ENCODE assay signal across 13 cellular contexts in genomic region chr9:36802171-36802920, GRCh38.
DNase-seq lines count a peak whose midpoint lies in the region; ATAC-seq, FAIRE-seq and TF ChIP-seq lines count a peak whose summit lies in the region.
"Had no signal": no experiment of that assay in that cellular context is flagged by ENCODE, and none has a peak within 500 bp of the region (broad histone marks: within the 10 kb centered on the region; RNA-seq: fewer than 3 reads in every experiment).

No MANE protein-coding gene starts in this region.

- CTCF ChIA-PET in HepG2 (lab: Yijun Ruan, JAX; ENCODE audit: low intra/inter-chr PET ratio, low total read pairs), result no interaction called here

- POLR2A ChIA-PET in HepG2 (lab: Yijun Ruan, JAX), result no interaction called here

- in situ Hi-C loops in HepG2 (cut with HindIII; ENCODE audit: extremely low pct_ligation_motif_present, low pct_unique_long_range_greater_than_20kb), result loop anchor here (5.0 kb wide), 1 partner anchor 55 kb away; no protein-coding TSS in a partner anchor

- ATAC-seq in right lobe of liver (peak; percentile 28 to 65 (median 46)), HepG2 (no peak)
- ATAC-seq: effector memory CD8-positive, alpha-beta T cell; left colon; stimulated activated effector memory CD8-positive, alpha-beta T cell treated with anti-CD3 and anti-CD28 coated beads, Interleukin-12 subunit alpha, Interleukin-12 subunit beta, amount 100 ng/mL, for 72 hours had no signal

- no peak overlapping the region for H3K4me2 ChIP-seq in HepG2 (ENCODE audit: low read depth, low read length)

- no peak for TF ChIP-seq EP300 in HepG2 (IDR thresholded peaks at IDR 0.05; ENCODE audit: low read depth in 2 of 2, low read length in 2 of 2)
- no peak for TF ChIP-seq EP300 in HepG2 (CRISPR knock-in tag; IDR thresholded peaks at IDR 0.05; ENCODE audit: borderline replicate concordance)

- TF ChIP-seq CTCF in right lobe of liver (IDR thresholded peaks at IDR 0.05) (no peak), HepG2 (CRISPR knock-in tag; IDR thresholded peaks at IDR 0.05) (no peak)

- no peak overlapping the region for H2AFZ ChIP-seq in HepG2 (ENCODE audit: low read length)

- H3K9ac ChIP-seq in HepG2 (ENCODE audit: insufficient read depth, low read depth, low read length), result no peak overlapping the region

- no TSS peak for BruUV-seq in HepG2 (replicated peaks; lab: Mats Ljungman, UMichigan)

- H3K79me2 ChIP-seq in HepG2 (ENCODE audit: insufficient read depth, low read length), result no peaks in the 10 kb centered on the region

- WGBS in right lobe of liver (ENCODE audit: insufficient coverage, low coverage, low lambda C conversion rate, missing lambda C conversion rate), result 32% methylated on average over 12 of the region's 16 CpGs
- 23% methylated on average over 13 of the region's 16 CpGs for WGBS in HepG2 (ENCODE audit: low lambda C conversion rate)

- no peak for DNase-seq in right lobe of liver
- DNase-seq in HepG2 (ENCODE audit: low spot score), result no peak
- peak in 37 of 58 donors; percentile 19 to 87 (median 52) for DNase-seq in anterior cingulate cortex (lab: John Stamatoyannopoulos, UW)
- DNase-seq in islet precursor cell, result peak; percentile 84
- peak; percentile 51 for DNase-seq in urothelium cell line (ENCODE audit: low spot score)
- DNase-seq in HuH-7.5 (ENCODE audit: low spot score), result no peak
- no peak for DNase-seq in activated CD4-positive, CD25-positive, alpha-beta regulatory T cell treated with anti-CD3 and anti-CD28 coated beads, Interleukin-2, amount 50 U/mL, for 72 hours
- DNase-seq in UCSD-AML1 (lab: John Stamatoyannopoulos, UW; ENCODE audit: unreplicated experiment), result no peak
- DNase-seq: effector memory CD8-positive, alpha-beta T cell; left colon; small intestine had no signal

- H3K27me3 ChIP-seq in right lobe of liver (no peaks in the 10 kb centered on the region), HepG2 (ENCODE audit: control insufficient read depth in 1 of 2, insufficient read depth in 2 of 2, low read length in 2 of 2) (peaks cover 0 to 29% of the 10 kb centered on the region in 2 experiments; a peak in 4 of 5 replicates)

- no peak for TF ChIP-seq POLR2A in right lobe of liver (IDR thresholded peaks at IDR 0.05)
- TF ChIP-seq POLR2A in HepG2 (IDR thresholded peaks at IDR 0.05; ENCODE audit: insufficient read depth in 1 of 2, low read depth in 2 of 2, low read length in 2 of 2), result no peak

- FAIRE-seq in HepG2 (lab: Jason Lieb, UNC) (no peak), urothelium cell line (lab: Jason Lieb, UNC) (peak; percentile 96)
- FAIRE-seq: small intestine had no signal

- H3K36me3 ChIP-seq in right lobe of liver, result no peaks in the 10 kb centered on the region
- H3K36me3 ChIP-seq in HepG2 (replicated peaks in 1 of 2; ENCODE audit: control insufficient read depth in 1 of 2, insufficient read depth in 2 of 2, low read length in 2 of 2), result no peaks in the 10 kb centered on the region

- no peak overlapping the region for H3K27ac ChIP-seq in right lobe of liver
- no peak overlapping the region for H3K27ac ChIP-seq in HepG2 (ENCODE audit: extremely low read length, insufficient read depth, low read length)
- H3K27ac ChIP-seq: C4-2B had no signal

- H3K9me3 ChIP-seq in right lobe of liver (no peaks in the 10 kb centered on the region), HepG2 (ENCODE audit: low read length) (no peaks in the 10 kb centered on the region)

- no peaks in the 10 kb centered on the region for H4K20me1 ChIP-seq in HepG2 (ENCODE audit: insufficient read depth, low read length)

- no peak overlapping the region for H3K4me3 ChIP-seq in right lobe of liver
- no peak overlapping the region for H3K4me3 ChIP-seq in HepG2 (replicated peaks in 1 of 3; ENCODE audit: insufficient read depth in 1 of 3, low read depth in 2 of 3, low read length in 3 of 3)

- intact Hi-C loops in right lobe of liver (cut with DNase I) (no loop called here), HepG2 (cut with micrococcal nuclease; ENCODE audit: unreplicated experiment) (no loop called here)

- H3K4me1 ChIP-seq in right lobe of liver, result no peaks in the 10 kb centered on the region
- peaks cover 10% of the 10 kb centered on the region for H3K4me1 ChIP-seq in HepG2 (ENCODE audit: insufficient read depth, low read length)

- no peak for TF ChIP-seq RAD21 in HepG2 (CRISPR knock-in tag; IDR thresholded peaks at IDR 0.05)

TF ChIP-seq in HepG2, 621 proteins besides CTCF, POLR2A, EP300 and RAD21 (continues in another document):
- TF ChIP-seq MAZ (IDR thresholded peaks at IDR 0.05; ENCODE audit: borderline replicate concordance, low read depth, low read length) (no peak), MAZ (CRISPR knock-in tag; IDR thresholded peaks at IDR 0.05; ENCODE audit: low read depth) (no peak), ZIK1 (CRISPR knock-in tag; IDR thresholded peaks at IDR 0.05; ENCODE audit: borderline replicate concordance, low read depth) (no peak), ZFP37 (CRISPR knock-in tag; IDR thresholded peaks at IDR 0.05; ENCODE audit: borderline replicate concordance) (no peak), LBX2 (CRISPR knock-in tag; IDR thresholded peaks at IDR 0.05; ENCODE audit: borderline replicate concordance) (no peak), ZBTB44 (CRISPR knock-in tag; IDR thresholded peaks at IDR 0.05) (no peak), TBP (CRISPR knock-in tag; IDR thresholded peaks at IDR 0.05) (no peak), ETV6 (CRISPR knock-in tag; conservative IDR thresholded peaks at IDR 0.05) (no peak), FOSL1 (CRISPR knock-in tag; IDR thresholded peaks at IDR 0.05; ENCODE audit: borderline replicate concordance) (no peak)
- TF ChIP-seq, protein P1, sequence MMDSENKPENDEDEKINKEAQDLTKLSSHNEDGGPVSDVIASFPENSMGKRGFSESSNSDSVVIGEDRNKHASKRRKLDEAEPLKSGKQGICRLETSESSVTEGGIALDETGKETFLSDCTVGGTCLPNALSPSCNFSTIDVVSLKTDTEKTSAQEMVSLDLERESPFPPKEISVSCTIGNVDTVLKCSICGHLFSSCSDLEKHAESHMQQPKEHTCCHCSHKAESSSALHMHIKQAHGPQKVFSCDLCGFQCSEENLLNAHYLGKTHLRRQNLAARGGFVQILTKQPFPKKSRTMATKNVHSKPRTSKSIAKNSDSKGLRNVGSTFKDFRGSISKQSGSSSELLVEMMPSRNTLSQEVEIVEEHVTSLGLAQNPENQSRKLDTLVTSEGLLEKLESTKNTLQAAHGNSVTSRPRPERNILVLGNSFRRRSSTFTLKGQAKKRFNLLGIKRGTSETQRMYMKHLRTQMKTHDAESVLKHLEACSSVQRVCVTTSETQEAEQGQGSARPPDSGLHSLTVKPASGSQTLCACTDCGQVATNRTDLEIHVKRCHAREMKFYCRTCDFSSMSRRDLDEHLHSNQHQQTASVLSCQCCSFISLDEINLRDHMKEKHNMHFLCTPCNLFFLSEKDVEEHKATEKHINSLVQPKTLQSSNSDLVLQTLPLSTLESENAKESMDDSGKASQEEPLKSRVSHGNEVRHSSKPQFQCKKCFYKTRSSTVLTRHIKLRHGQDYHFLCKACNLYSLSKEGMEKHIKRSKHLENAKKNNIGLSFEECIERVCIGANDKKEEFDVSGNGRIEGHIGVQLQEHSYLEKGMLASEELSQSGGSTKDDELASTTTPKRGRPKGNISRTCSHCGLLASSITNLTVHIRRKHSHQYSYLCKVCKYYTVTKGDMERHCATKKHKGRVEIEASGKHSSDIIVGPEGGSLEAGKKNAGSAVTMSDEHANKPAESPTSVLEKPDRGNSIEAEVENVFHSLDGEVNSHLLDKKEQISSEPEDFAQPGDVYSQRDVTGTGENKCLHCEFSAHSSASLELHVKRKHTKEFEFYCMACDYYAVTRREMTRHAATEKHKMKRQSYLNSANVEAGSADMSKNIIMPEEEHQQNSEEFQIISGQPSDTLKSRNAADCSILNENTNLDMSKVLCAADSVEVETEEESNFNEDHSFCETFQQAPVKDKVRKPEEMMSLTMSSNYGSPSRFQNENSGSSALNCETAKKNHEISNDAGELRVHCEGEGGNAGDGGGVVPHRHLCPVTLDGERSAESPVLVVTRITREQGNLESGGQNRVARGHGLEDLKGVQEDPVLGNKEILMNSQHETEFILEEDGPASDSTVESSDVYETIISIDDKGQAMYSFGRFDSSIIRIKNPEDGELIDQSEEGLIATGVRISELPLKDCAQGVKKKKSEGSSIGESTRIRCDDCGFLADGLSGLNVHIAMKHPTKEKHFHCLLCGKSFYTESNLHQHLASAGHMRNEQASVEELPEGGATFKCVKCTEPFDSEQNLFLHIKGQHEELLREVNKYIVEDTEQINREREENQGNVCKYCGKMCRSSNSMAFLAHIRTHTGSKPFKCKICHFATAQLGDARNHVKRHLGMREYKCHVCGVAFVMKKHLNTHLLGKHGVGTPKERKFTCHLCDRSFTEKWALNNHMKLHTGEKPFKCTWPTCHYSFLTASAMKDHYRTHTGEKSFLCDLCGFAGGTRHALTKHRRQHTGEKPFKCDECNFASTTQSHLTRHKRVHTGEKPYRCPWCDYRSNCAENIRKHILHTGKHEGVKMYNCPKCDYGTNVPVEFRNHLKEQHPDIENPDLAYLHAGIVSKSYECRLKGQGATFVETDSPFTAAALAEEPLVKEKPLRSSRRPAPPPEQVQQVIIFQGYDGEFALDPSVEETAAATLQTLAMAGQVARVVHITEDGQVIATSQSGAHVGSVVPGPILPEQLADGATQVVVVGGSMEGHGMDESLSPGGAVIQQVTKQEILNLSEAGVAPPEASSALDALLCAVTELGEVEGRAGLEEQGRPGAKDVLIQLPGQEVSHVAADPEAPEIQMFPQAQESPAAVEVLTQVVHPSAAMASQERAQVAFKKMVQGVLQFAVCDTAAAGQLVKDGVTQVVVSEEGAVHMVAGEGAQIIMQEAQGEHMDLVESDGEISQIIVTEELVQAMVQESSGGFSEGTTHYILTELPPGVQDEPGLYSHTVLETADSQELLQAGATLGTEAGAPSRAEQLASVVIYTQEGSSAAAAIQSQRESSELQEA (CRISPR knock-in tag; IDR thresholded peaks at IDR 0.05; ENCODE audit: not compliant biosample characterization), result no peak

Comparison
In these comparisons a context has a peak if more than half of its experiments do, and no peak if none do; other contexts are left out.
1. DNase-seq: peak in anterior cingulate cortex (37 of 58), islet precursor cell (single experiment) and urothelium cell line (single experiment); none in right lobe of liver (0 of 3), HepG2 (single experiment), HuH-7.5 (single experiment), activated CD4-positive, CD25-positive, alpha-beta regulatory T cell treated with anti-CD3 and anti-CD28 coated beads, Interleukin-2, amount 50 U/mL, for 72 hours (single experiment) and UCSD-AML1 (single experiment).